ENCODE assay signal across 9 cellular contexts in genomic region chr2:134160793-134161504, GRCh38.
DNase-seq lines count a peak whose midpoint lies in the region; ATAC-seq and TF ChIP-seq lines count a peak whose summit lies in the region.
"Had no signal": no experiment of that assay in that cellular context is flagged by ENCODE, and none has a peak within 500 bp of the region (broad histone marks: within the 10 kb centered on the region; RNA-seq: fewer than 3 reads in every experiment).

No MANE protein-coding gene starts in this region.

- H3K23ac ChIP-seq in neuronal stem cell (ENCODE audit: low read depth, low read length, poor library complexity): no peak overlapping the region

- H2BK120ac ChIP-seq in neuronal stem cell (ENCODE audit: low read depth, low read length): no peak overlapping the region

- H3K27me3 ChIP-seq in neuronal stem cell (ENCODE audit: control insufficient read depth in 3 of 3, insufficient read depth in 3 of 3, low read depth in 1 of 3, low read length in 3 of 3): no peaks in the 10 kb centered on the region
- H3K27me3 ChIP-seq in effector memory CD4-positive, alpha-beta T cell (replicated peaks; ENCODE audit: control insufficient read depth, insufficient read depth, low read length, poor library complexity, severe bottlenecking): no peaks in the 10 kb centered on the region

- no peak overlapping the region for H2AK5ac ChIP-seq in neuronal stem cell (ENCODE audit: low read depth, low read length)

- H4K8ac ChIP-seq in neuronal stem cell (ENCODE audit: low read depth, low read length): no peak overlapping the region

- no peak overlapping the region for H3K4ac ChIP-seq in neuronal stem cell (ENCODE audit: low read length)

- H3K9ac ChIP-seq in neuronal stem cell (ENCODE audit: low read depth, low read length, poor library complexity): no peak overlapping the region

- H2BK5ac ChIP-seq in neuronal stem cell (ENCODE audit: low read length): no peak overlapping the region

- peaks cover 0 to 5% of the 10 kb centered on the region in 2 donors for H3K36me3 ChIP-seq in neuronal stem cell (replicated peaks in 1 of 2; ENCODE audit: control insufficient read depth in 2 of 2, insufficient read depth in 2 of 2, low read length in 2 of 2)
- H3K36me3 ChIP-seq in effector memory CD4-positive, alpha-beta T cell (ENCODE audit: control insufficient read depth, insufficient read depth, low read length): no peaks in the 10 kb centered on the region

- H3K9me3 ChIP-seq in neuronal stem cell (replicated peaks in 1 of 2; ENCODE audit: control insufficient read depth in 2 of 2, insufficient read depth in 1 of 2, low read depth in 1 of 2, low read length in 2 of 2): peaks cover 0 to 12% of the 10 kb centered on the region in 2 donors
- no peaks in the 10 kb centered on the region for H3K9me3 ChIP-seq in effector memory CD4-positive, alpha-beta T cell (ENCODE audit: control insufficient read depth, low read length)

- H3K4me2 ChIP-seq in neuronal stem cell (ENCODE audit: insufficient read depth, low read length, poor library complexity, severe bottlenecking): no peak overlapping the region

- peaks cover 5% of the 10 kb centered on the region for H3K79me1 ChIP-seq in neuronal stem cell (ENCODE audit: low read depth, low read length)

- DNase-seq in EL (peak; percentile 26), OCI-M1 (lab: John Stamatoyannopoulos, UW) (peak; percentile 79), fibroblast of the aortic adventitia (ENCODE audit: low read depth) (peak; percentile 14), neuronal stem cell (ENCODE audit: low spot score) (no peak), GM20000 (ENCODE audit: low spot score) (no peak), CD1c-positive myeloid dendritic cell (ENCODE audit: extremely low spot score) (no peak)
- DNase-seq in effector memory CD4-positive, alpha-beta T cell: no peak
- DNase-seq: MM.1S had no signal

- H3K4me1 ChIP-seq in neuronal stem cell (ENCODE audit: control insufficient read depth in 2 of 2, insufficient read depth in 1 of 2, low read depth in 1 of 2, low read length in 2 of 2): peaks cover 12 to 33% of the 10 kb centered on the region in 2 donors
- H3K4me1 ChIP-seq in effector memory CD4-positive, alpha-beta T cell (ENCODE audit: control insufficient read depth, insufficient read depth, low read length, poor library complexity, severe bottlenecking): peaks cover 22% of the 10 kb centered on the region

- no peak overlapping the region for H2BK12ac ChIP-seq in neuronal stem cell (ENCODE audit: low read length)

- H3K18ac ChIP-seq in neuronal stem cell (ENCODE audit: low read length): no peak overlapping the region

- no peak overlapping the region for H3K27ac ChIP-seq in neuronal stem cell (replicated peaks; ENCODE audit: low read length)
- no peak overlapping the region for H3K27ac ChIP-seq in effector memory CD4-positive, alpha-beta T cell (ENCODE audit: insufficient read depth, low read length, poor library complexity, severe bottlenecking)

- WGBS in neuronal stem cell (ENCODE audit: extremely low coverage in 2 of 2, insufficient read length in 2 of 2, insufficient replicate concordance in 1 of 2), 2 donors: no CpG with 5 or more reads among the region's 9 CpGs

- no peak for TF ChIP-seq CTCF in fibroblast of the aortic adventitia (IDR thresholded peaks at IDR 0.05; ENCODE audit: insufficient read depth, low read length)
- TF ChIP-seq CTCF in GM20000 (IDR thresholded peaks at IDR 0.05; ENCODE audit: extremely low read depth, missing control alignments): no peak

- no peak for ATAC-seq in GM18517 (IDR thresholded peaks at IDR 0.05; ENCODE audit: unreplicated experiment)

- no peak overlapping the region for H4K91ac ChIP-seq in neuronal stem cell (ENCODE audit: low read depth, low read length, poor library complexity)

- peak overlapping the region; percentile 26 for H2AFZ ChIP-seq in neuronal stem cell (ENCODE audit: low read length)

- H2BK15ac ChIP-seq in neuronal stem cell (ENCODE audit: low read length): no peak overlapping the region

- H3K4me3 ChIP-seq in fibroblast of the aortic adventitia (ENCODE audit: low read depth, low read length) (no peak overlapping the region), neuronal stem cell (ENCODE audit: low read length in 2 of 2) (no peak overlapping the region)
- H3K4me3 ChIP-seq in effector memory CD4-positive, alpha-beta T cell (ENCODE audit: insufficient read depth, low read depth, low read length, poor library complexity, severe bottlenecking): no peak overlapping the region

- no peak overlapping the region for H3K14ac ChIP-seq in neuronal stem cell (ENCODE audit: low read length)

Comparison
In these comparisons a context has a peak if more than half of its experiments do, and no peak if none do; other contexts are left out.
1. DNase-seq: peak in EL (single experiment), OCI-M1 (single experiment) and fibroblast of the aortic adventitia (single experiment); none in neuronal stem cell (single experiment), effector memory CD4-positive, alpha-beta T cell (0 of 3), GM20000 (single experiment) and CD1c-positive myeloid dendritic cell (single experiment).